8 cellular contexts compared by ENCODE assay signal in genomic region chr19:48634036-48634342, GRCh38. TPM values are rescaled to one million over a fixed set of nuclear protein-coding genes. Genes with fewer than 3 reads are reported as not detected.
DNase-seq lines count a peak whose midpoint lies in the region; ATAC-seq, FAIRE-seq and TF ChIP-seq lines count a peak whose summit lies in the region.

No MANE protein-coding gene starts in this region.

- H3K36me3 ChIP-seq in MG63 (peaks cover 24% of the 10 kb centered on the region), ectodermal cell (ENCODE audit: control insufficient read depth, insufficient read depth, low read length) (no peaks in the 10 kb centered on the region), neural progenitor cell (no peaks in the 10 kb centered on the region)

- H3K27ac ChIP-seq in C4-2B (peak overlapping the region; percentile 92), ectodermal cell (ENCODE audit: insufficient read depth, low read depth, low read length, poor library complexity, severe bottlenecking) (peak overlapping the region; percentile 57), neural progenitor cell (no peak overlapping the region)

- H3K27ac Mint-ChIP-seq in neural progenitor cell, result no peak overlapping the region

- H3K9me3 ChIP-seq in MG63, result no peaks in the 10 kb centered on the region
- H3K9me3 ChIP-seq in ectodermal cell (ENCODE audit: control insufficient read depth, low read length), result no peaks in the 10 kb centered on the region
- H3K9me3 ChIP-seq in neural progenitor cell (ENCODE audit: low read depth), result no peaks in the 10 kb centered on the region

- no peak for TF ChIP-seq CTCF in C4-2B (conservative IDR thresholded peaks at IDR 0.05)
- TF ChIP-seq CTCF in neural progenitor cell (IDR thresholded peaks at IDR 0.05), result no peak

- H3K9me3 Mint-ChIP-seq in neural progenitor cell, result no peaks in the 10 kb centered on the region

- peak overlapping the region; percentile 88 for H3K4me3 Mint-ChIP-seq in neural progenitor cell

- peaks cover 69% of the 10 kb centered on the region for H3F3A ChIP-seq in neural progenitor cell (ENCODE audit: low read depth)

- H4K20me1 ChIP-seq in neural progenitor cell (ENCODE audit: low read depth), result peaks cover 35% of the 10 kb centered on the region

- no peak for ATAC-seq in GM18870 (IDR thresholded peaks at IDR 0.05; ENCODE audit: unreplicated experiment)

- DNase-seq in MG63 (no peak), neural progenitor cell (ENCODE audit: low spot score) (no peak), HTR-8/SVneo (ENCODE audit: insufficient read length, low spot score) (no peak), NCI-H446 treated with DMSO at 0.1 percent for 48 hours (lab: John Stamatoyannopoulos, UW) (no peak), NCI-H146 (lab: John Stamatoyannopoulos, UW) (no peak)

- 83 to 90% methylated on average over 7 of the region's 7 CpGs for WGBS in ectodermal cell, 2 experiments

- peaks cover 10% of the 10 kb centered on the region for H3K79me2 ChIP-seq in neural progenitor cell (ENCODE audit: low read depth)

- H3K9ac ChIP-seq in neural progenitor cell, result no peak overlapping the region

- peak overlapping the region; percentile 98 for H3K4me2 ChIP-seq in neural progenitor cell

- FAIRE-seq in HTR-8/SVneo (lab: Jason Lieb, UNC), result no peak

- H3K36me3 Mint-ChIP-seq in neural progenitor cell, result peaks cover 7% of the 10 kb centered on the region

- H3K27me3 ChIP-seq in MG63 (no peaks in the 10 kb centered on the region), ectodermal cell (ENCODE audit: control insufficient read depth, insufficient read depth, low read length, poor library complexity, severe bottlenecking) (peaks cover 10% of the 10 kb centered on the region), neural progenitor cell (no peaks in the 10 kb centered on the region)

- no peak overlapping the region for H2AFZ ChIP-seq in neural progenitor cell (replicated peaks)

- H3K4me1 Mint-ChIP-seq in neural progenitor cell, result peaks cover 68% of the 10 kb centered on the region

- H3K4me1 ChIP-seq in ectodermal cell (ENCODE audit: control insufficient read depth, insufficient read depth, low read length) (peaks cover 29% of the 10 kb centered on the region), neural progenitor cell (peaks cover 28% of the 10 kb centered on the region)

- peak overlapping the region; percentile 23 for H3K4me3 ChIP-seq in MG63
- H3K4me3 ChIP-seq in ectodermal cell (ENCODE audit: insufficient read depth, low read depth, low read length), result peak overlapping the region; percentile 20
- H3K4me3 ChIP-seq in neural progenitor cell, result peak overlapping the region; percentile 23

- peaks cover 8% of the 10 kb centered on the region for H3K27me3 Mint-ChIP-seq in neural progenitor cell (ENCODE audit: insufficient read depth, low read depth)

RNA-seq across cellular contexts. Expression of gene DBP, which starts 3.2 kb away (rescaled TPM):
- 9.3 and 14.5 TPM in 2 replicates for total RNA-seq in MG63 (2014; rRNA removed; shearing (Covaris generic); ENCODE audit: low replicate concordance)
- polyA plus RNA-seq in ectodermal cell (2013, experiment 1 of 4), result 16.9 TPM
- 14.6 TPM for polyA plus RNA-seq in ectodermal cell (2013, experiment 2 of 4)
- 14.9 TPM for polyA plus RNA-seq in ectodermal cell (2013, experiment 3 of 4)
- 16.8 TPM for polyA plus RNA-seq in ectodermal cell (2013, experiment 4 of 4)
- total RNA-seq in neural progenitor cell (ENCODE audit: low replicate concordance), result 7.4 and 10.3 TPM in 2 replicates

RNA-seq across cellular contexts. Expression of gene CA11, which starts 12.0 kb away (rescaled TPM):
- 1.3 TPM in 1 of 2 replicates, not detected in the other for total RNA-seq in MG63 (2014; rRNA removed; shearing (Covaris generic); ENCODE audit: low replicate concordance)
- 111 TPM for polyA plus RNA-seq in ectodermal cell (2013, experiment 1 of 4)
- polyA plus RNA-seq in ectodermal cell (2013, experiment 2 of 4), result 97.1 TPM
- 87.7 TPM for polyA plus RNA-seq in ectodermal cell (2013, experiment 3 of 4)
- 96.2 TPM for polyA plus RNA-seq in ectodermal cell (2013, experiment 4 of 4)
- total RNA-seq in neural progenitor cell (ENCODE audit: low replicate concordance), result 12.6 and 49.8 TPM in 2 replicates

RNA-seq across cellular contexts. Expression of gene SPHK2, which starts 14.7 kb away (rescaled TPM):
- 6.7 and 8.6 TPM in 2 replicates for total RNA-seq in MG63 (2014; rRNA removed; shearing (Covaris generic); ENCODE audit: low replicate concordance)
- polyA plus RNA-seq in ectodermal cell (2013, experiment 1 of 4), result 37.4 TPM
- 42.1 TPM for polyA plus RNA-seq in ectodermal cell (2013, experiment 2 of 4)
- 26.8 TPM for polyA plus RNA-seq in ectodermal cell (2013, experiment 3 of 4)
- polyA plus RNA-seq in ectodermal cell (2013, experiment 4 of 4), result 32.2 TPM
- total RNA-seq in neural progenitor cell (ENCODE audit: low replicate concordance), result 7.2 and 46.1 TPM in 2 replicates

RNA-seq across cellular contexts. Expression of gene RPL18, which starts 15.0 kb away (rescaled TPM):
- 3,057 and 3,727 TPM in 2 replicates for total RNA-seq in MG63 (2014; rRNA removed; shearing (Covaris generic); ENCODE audit: low replicate concordance)
- polyA plus RNA-seq in ectodermal cell (2013, experiment 1 of 4), result 1,711 TPM
- 1,723 TPM for polyA plus RNA-seq in ectodermal cell (2013, experiment 2 of 4)
- 1,581 TPM for polyA plus RNA-seq in ectodermal cell (2013, experiment 3 of 4)
- polyA plus RNA-seq in ectodermal cell (2013, experiment 4 of 4), result 1,728 TPM
- total RNA-seq in neural progenitor cell (ENCODE audit: low replicate concordance), result 1,962 and 2,391 TPM in 2 replicates

RNA-seq across cellular contexts. Expression of gene FAM83E, which starts 19.1 kb away (rescaled TPM):
- total RNA-seq in MG63 (2014; rRNA removed; shearing (Covaris generic); ENCODE audit: low replicate concordance), result not detected in 2 replicates
- polyA plus RNA-seq in ectodermal cell (2013, experiment 1 of 4), result 0.26 TPM
- polyA plus RNA-seq in ectodermal cell (2013, experiment 2 of 4), result 1.2 TPM
- polyA plus RNA-seq in ectodermal cell (2013, experiment 3 of 4), result 1.1 TPM
- 1.0 TPM for polyA plus RNA-seq in ectodermal cell (2013, experiment 4 of 4)
- total RNA-seq in neural progenitor cell (ENCODE audit: low replicate concordance), result 0.06 and 2.6 TPM in 2 replicates
